In genomic region chr7:100764841-100765240, GRCh38 we compare ENCODE assay signal across 1 cellular context.
TF ChIP-seq lines count a peak whose summit lies in the region.

No MANE protein-coding gene starts in this region.

TF ChIP-seq in H1, 55 proteins besides CTCF, POLR2A, EP300 and RAD21:
- TF ChIP-seq PHF8 (conservative IDR thresholded peaks at IDR 0.05; ENCODE audit: low read depth, low read length) (no peak), RBBP5 (IDR thresholded peaks at IDR 0.05; ENCODE audit: borderline replicate concordance, low read depth, low read length) (no peak), SP4 (IDR thresholded peaks at IDR 0.05; ENCODE audit: low read length) (no peak), RFX5 (IDR thresholded peaks at IDR 0.05; ENCODE audit: borderline replicate concordance, low read depth, low read length) (no peak), CHD2 (IDR thresholded peaks at IDR 0.05; ENCODE audit: low read length) (no peak), HDAC6 (IDR thresholded peaks at IDR 0.05; ENCODE audit: low read depth, low read length) (no peak), CREB1 (IDR thresholded peaks at IDR 0.05) (no peak), ATF3 (IDR thresholded peaks at IDR 0.05; ENCODE audit: insufficient read depth, low read depth, low read length) (no peak), SIN3A (conservative IDR thresholded peaks at IDR 0.05 in 1 of 2, IDR thresholded peaks at IDR 0.05 in 1 of 2; ENCODE audit: low read depth in 1 of 2, low read length in 2 of 2) (no peak), SP2 (IDR thresholded peaks at IDR 0.05; ENCODE audit: low read length) (no peak), SUZ12 (IDR thresholded peaks at IDR 0.05; ENCODE audit: low read length) (no peak), ASH2L (IDR thresholded peaks at IDR 0.05; ENCODE audit: low read length) (no peak), TBP (IDR thresholded peaks at IDR 0.05; ENCODE audit: low read depth, low read length) (no peak), CBX8 (IDR thresholded peaks at IDR 0.05; ENCODE audit: borderline replicate concordance, low read depth, low read length) (no peak)
